ENCODE assay signal across 13 cellular contexts in genomic region chr11:68130121-68130520, GRCh38. TPM values are rescaled to one million over a fixed set of nuclear protein-coding genes. Genes with fewer than 3 reads are reported as not detected.
DNase-seq lines count a peak whose midpoint lies in the region; ATAC-seq, FAIRE-seq and TF ChIP-seq lines count a peak whose summit lies in the region.
"Had no signal": no experiment of that assay in that cellular context is flagged by ENCODE, and none has a peak within 500 bp of the region (broad histone marks: within the 10 kb centered on the region; RNA-seq: fewer than 3 reads in every experiment).

No MANE protein-coding gene starts in this region.

- H3K9me2 ChIP-seq in GM23338 (ENCODE audit: insufficient read depth) (0 out of 2 replicates have a peak, but pooled peaks cover 5% of the 10 kb centered on the region), PC-9 (ENCODE audit: insufficient read depth) (no peaks in the 10 kb centered on the region)

- no peak overlapping the region for H3K18ac ChIP-seq in H1 (ENCODE audit: extremely low read depth, low read length)

- H3K9me3 ChIP-seq in PC-9 (ENCODE audit: insufficient read depth, low read depth) (peaks cover 20% of the 10 kb centered on the region), H1 (ENCODE audit: insufficient read depth in 2 of 2, low read depth in 1 of 2, low read length in 1 of 2) (peaks cover 32 to 40% of the 10 kb centered on the region in 2 experiments)

- no peak for TF ChIP-seq EP300 in H1 (IDR thresholded peaks at IDR 0.05; ENCODE audit: borderline replicate concordance in 1 of 2, low read depth in 2 of 2, low read length in 2 of 2)

- no peak overlapping the region for H3K27ac ChIP-seq in GM23338 (ENCODE audit: low read depth)
- H3K27ac ChIP-seq in PC-9, result peak overlapping the region; percentile 97; the same call in 1 of the 2 replicates
- no peak overlapping the region for H3K27ac ChIP-seq in H1 (ENCODE audit: low read depth, low read length)

- H3K4me1 Mint-ChIP-seq in GM23338 (peaks cover 40% of the 10 kb centered on the region), nephron progenitor cell (peaks cover 17% of the 10 kb centered on the region), glutamatergic neuron (ENCODE audit: low read depth, unreplicated experiment) (no peaks in the 10 kb centered on the region)

- H4K20me1 ChIP-seq in GM23338 (replicated peaks; ENCODE audit: insufficient read depth) (no peaks in the 10 kb centered on the region), PC-9 (ENCODE audit: insufficient read depth) (no peaks in the 10 kb centered on the region), H1 (replicated peaks in 1 of 2; ENCODE audit: control insufficient read depth in 1 of 2, insufficient read depth in 2 of 2, low read length in 2 of 2) (no peaks in the 10 kb centered on the region)

- peak overlapping the region; percentile 87 for H2AFZ ChIP-seq in GM23338
- H2AFZ ChIP-seq in PC-9, result no peak overlapping the region
- H2AFZ ChIP-seq in H1 (ENCODE audit: low read length), result no peak overlapping the region

- TF ChIP-seq POLR2A in H1 (IDR thresholded peaks at IDR 0.05; ENCODE audit: control extremely low read depth in 1 of 2, low read depth in 2 of 2, low read length in 2 of 2), result no peak

- H3K23ac ChIP-seq in H1 (ENCODE audit: insufficient read length), result no peak overlapping the region

- H3K36me3 Mint-ChIP-seq in GM23338 (ENCODE audit: low read depth) (peaks cover 43% of the 10 kb centered on the region), nephron progenitor cell (ENCODE audit: low read depth) (peaks cover 28% of the 10 kb centered on the region), glutamatergic neuron (ENCODE audit: unreplicated experiment) (peaks cover 24% of the 10 kb centered on the region)

- no peak for TF ChIP-seq CTCF in GM23338 (conservative IDR thresholded peaks at IDR 0.05; ENCODE audit: low read depth in 2 of 2)
- TF ChIP-seq CTCF in PC-9 (conservative IDR thresholded peaks at IDR 0.05), result no peak
- TF ChIP-seq CTCF in H1 (IDR thresholded peaks at IDR 0.05; ENCODE audit: control extremely low read depth in 1 of 3, insufficient read depth in 1 of 3, low read depth in 1 of 3, low read length in 3 of 3), result no peak
- no peak for TF ChIP-seq CTCF in nephron progenitor cell (IDR thresholded peaks at IDR 0.05)
- TF ChIP-seq CTCF in glutamatergic neuron (IDR thresholded peaks at IDR 0.05; ENCODE audit: partially characterized antibody, unreplicated experiment), result no peak

- no peak overlapping the region for H2BK120ac ChIP-seq in H1 (replicated peaks; ENCODE audit: low read depth, low read length)

- H3K4me2 ChIP-seq in GM23338 (no peak overlapping the region), PC-9 (no peak overlapping the region), H1 (ENCODE audit: insufficient read depth in 1 of 2, low read depth in 2 of 2, low read length in 2 of 2) (no peak overlapping the region)

- no peak; a peak in 1 of 4 replicates for TF ChIP-seq RAD21 in H1 (IDR thresholded peaks at IDR 0.05 in 1 of 2, conservative IDR thresholded peaks at IDR 0.05 in 1 of 2; ENCODE audit: low read depth in 2 of 2, low read length in 2 of 2)

- peak overlapping the region; percentile 98 for H2BK20ac ChIP-seq in H1 (ENCODE audit: low read length)

- H3K56ac ChIP-seq in H1 (replicated peaks; ENCODE audit: insufficient read length, low read depth, low read length), result no peak overlapping the region

- H3F3A ChIP-seq in GM23338 (replicated peaks; ENCODE audit: low read depth) (peaks cover 18% of the 10 kb centered on the region), PC-9 (ENCODE audit: insufficient read depth, low read depth) (peaks cover 37% of the 10 kb centered on the region)

- H3K36me3 ChIP-seq in GM23338 (ENCODE audit: insufficient read depth) (peaks cover 10% of the 10 kb centered on the region), PC-9 (ENCODE audit: low read depth) (no peaks in the 10 kb centered on the region), H1 (ENCODE audit: control insufficient read depth in 2 of 4, insufficient read depth in 4 of 4, low read length in 3 of 4) (no peaks in the 10 kb centered on the region; a peak in 1 of 8 replicates)

- intact Hi-C loops in PC-9 (cut with micrococcal nuclease; ENCODE audit: unreplicated experiment), result no loop called here

- no peak overlapping the region for H4K8ac ChIP-seq in H1 (ENCODE audit: extremely low read depth, insufficient read depth, low read length)

- H3K4me1 ChIP-seq in GM23338 (ENCODE audit: insufficient read depth) (peaks cover 40% of the 10 kb centered on the region), PC-9 (replicated peaks; ENCODE audit: insufficient read depth) (peaks cover 60% of the 10 kb centered on the region), H1 (replicated peaks in 1 of 4; ENCODE audit: control insufficient read depth in 3 of 4, insufficient read depth in 4 of 4, low read length in 3 of 4) (peaks cover 11 to 29% (median 18%) of the 10 kb centered on the region in 4 experiments)

- H3K79me2 ChIP-seq in GM23338 (replicated peaks; ENCODE audit: insufficient read depth) (no peaks in the 10 kb centered on the region), PC-9 (ENCODE audit: low read depth) (peaks cover 4% of the 10 kb centered on the region; the same call in 1 of the 2 replicates), H1 (ENCODE audit: control insufficient read depth in 1 of 2, insufficient read depth in 2 of 2, low read length in 2 of 2) (no peaks in the 10 kb centered on the region)

- peak overlapping the region; percentile 93; the same call in 1 of the 2 replicates for H2BK12ac ChIP-seq in H1 (ENCODE audit: low read depth, low read length)

- DNase-seq in GM23338 (ENCODE audit: low spot score), result no peak
- no peak for DNase-seq in PC-9
- DNase-seq in H1 (ENCODE audit: low read depth in 1 of 2, low spot score in 2 of 2), result no peak
- no peak for DNase-seq in nephron progenitor cell
- no peak for DNase-seq in NCI-H1417 treated with DMSO at 0.1 percent for 48 hours (lab: John Stamatoyannopoulos, UW)
- no peak for DNase-seq in NCI-H510A (lab: John Stamatoyannopoulos, UW)
- DNase-seq in glutamatergic neuron, result no peak
- DNase-seq: C1 segment of cervical spinal cord; CD4-positive, alpha-beta T cell; KBM-7 had no signal

- H3K27me3 ChIP-seq in GM23338 (ENCODE audit: insufficient read depth) (no peaks in the 10 kb centered on the region), PC-9 (ENCODE audit: insufficient read depth, low read depth) (no peaks in the 10 kb centered on the region), H1 (replicated peaks in 1 of 4; ENCODE audit: control insufficient read depth in 3 of 4, extremely low read depth in 1 of 4, insufficient read depth in 3 of 4, low read length in 3 of 4) (no peaks in the 10 kb centered on the region)

- H3K9me3 Mint-ChIP-seq in GM23338, result peaks cover 59% of the 10 kb centered on the region
- peaks cover 60% of the 10 kb centered on the region for H3K9me3 Mint-ChIP-seq in nephron progenitor cell
- H3K9me3 Mint-ChIP-seq in glutamatergic neuron (ENCODE audit: unreplicated experiment), result peaks cover 15% of the 10 kb centered on the region

- H3K4ac ChIP-seq in H1 (replicated peaks; ENCODE audit: insufficient read length, low read depth, low read length), result no peak overlapping the region

- H3K4me3 Mint-ChIP-seq in GM23338 (no peak overlapping the region; the same call in 2 of the 3 replicates), nephron progenitor cell (peak overlapping the region; percentile 68), glutamatergic neuron (ENCODE audit: unreplicated experiment) (no peak overlapping the region)
- H3K4me3 Mint-ChIP-seq: B cell; CD4-positive, alpha-beta T cell had no signal

- CTCF ChIA-PET in PC-9 (lab: Charles Lee) (no interaction called here), H1 (lab: Charles Lee; ENCODE audit: partially characterized antibody) (no interaction called here)

- H3K4me3 ChIP-seq in GM23338 (no peak overlapping the region), PC-9 (no peak overlapping the region), H1 (ENCODE audit: extremely low read depth in 1 of 4, insufficient read depth in 2 of 4, low read depth in 3 of 4, low read length in 4 of 4) (no peak overlapping the region)

- H3K23me2 ChIP-seq in H1 (ENCODE audit: low read depth, low read length), result no peaks in the 10 kb centered on the region; the same call in 1 of the 2 replicates

- no peaks in the 10 kb centered on the region for H3K79me1 ChIP-seq in H1 (ENCODE audit: low read depth, low read length)

- H3K27me3 Mint-ChIP-seq in GM23338 (ENCODE audit: insufficient read depth, low read depth, poor library complexity) (peaks cover 22% of the 10 kb centered on the region), nephron progenitor cell (ENCODE audit: low read depth, poor library complexity) (peaks cover 20% of the 10 kb centered on the region), glutamatergic neuron (ENCODE audit: unreplicated experiment) (peaks cover 14% of the 10 kb centered on the region)

- ATAC-seq in GM23338, result no peak

- POLR2A ChIA-PET in PC-9 (lab: Charles Lee; ENCODE audit: unreplicated experiment) (no interaction called here), H1 (lab: Charles Lee; ENCODE audit: partially characterized antibody) (interaction anchor here (1.1 to 4.8 kb wide), 3 partner anchors 9 to 22 kb away, joined by 3 to 52 read pairs (median 3); partner anchors contain the start of gene CHKA)

- H4K91ac ChIP-seq in H1 (replicated peaks; ENCODE audit: insufficient read length, low read length), result peak overlapping the region; percentile 30

- H3K14ac ChIP-seq in H1 (ENCODE audit: insufficient read length), result no peak overlapping the region

- FAIRE-seq in H1 (lab: Jason Lieb, UNC), result no peak
- FAIRE-seq: A204.1, H54 had no signal

- no peak overlapping the region for H3K9ac ChIP-seq in H1 (replicated peaks in 1 of 4; ENCODE audit: extremely low read depth in 1 of 4, low read depth in 3 of 4, low read length in 3 of 4)

- H2BK5ac ChIP-seq in H1 (ENCODE audit: low read depth, low read length), result peak overlapping the region; percentile 4; the same call in 1 of the 2 replicates

- H2BK15ac ChIP-seq in H1 (ENCODE audit: low read length), result peak overlapping the region; percentile 24; the same call in 1 of the 2 replicates

- WGBS in H1 (ENCODE audit: extremely low coverage in 1 of 2, insufficient coverage in 1 of 2, insufficient read length in 1 of 2, insufficient replicate concordance in 2 of 2, low coverage in 1 of 2, low lambda C conversion rate in 2 of 2, missing lambda C conversion rate in 1 of 2), 2 experiments, result 63% methylated on average over 1 of the region's 1 CpG; no CpG with 5 or more reads in 1 of the 2 experiments

- no TSS peak for BruUV-seq in PC-9 (replicated peaks; lab: Mats Ljungman, UMichigan)

- H2AK5ac ChIP-seq in H1 (ENCODE audit: low read depth, low read length), result 0 out of 2 replicates have a peak overlapping the region, but pooled peaks have one; percentile 69

- no peak overlapping the region for H4K5ac ChIP-seq in H1 (ENCODE audit: insufficient read length, low read depth, low read length)

- H3K27ac Mint-ChIP-seq in GM23338 (no peak overlapping the region), nephron progenitor cell (no peak overlapping the region), glutamatergic neuron (ENCODE audit: unreplicated experiment) (no peak overlapping the region)
- H3K27ac Mint-ChIP-seq: B cell; CD4-positive, alpha-beta T cell had no signal

RNA-seq across cellular contexts. Expression of gene CHKA, which starts 8.9 kb away (rescaled TPM):
- 92.5 and 94.4 TPM in 2 replicates for total RNA-seq in GM23338 (2014; rRNA removed; shearing (Covaris generic))
- polyA plus RNA-seq in GM23338 (2016; fragmentation: Nextera tagmentation; extraction: Ambion mirVana) (37.1 and 40.1 TPM in 2 replicates), H1 (2011; rRNA removed) (56.1 and 61.2 TPM in 2 replicates)
- total RNA-seq in PC-9 (2021) (84.2 and 90.5 TPM in 2 replicates), glutamatergic neuron (ENCODE audit: unreplicated experiment) (74.1 TPM)
- 86.6 and 88.6 TPM in 2 replicates for total RNA-seq in H1 (2021; fragmentation: NEBNext Ultra II Directional; extraction: Animal tissue kit (Norgen Biotek cat#: 25700))
- polyA plus RNA-seq in H1 (2011; cell fraction: cytosol; rRNA removed), result 62.7 TPM
- polyA plus RNA-seq in H1 (2011; cell fraction: nucleus; rRNA removed), result 96.7 TPM
- polyA plus RNA-seq in H1 (2012, experiment 1 of 2), result 56.0 to 72.8 TPM (median 59.6 TPM) in 4 replicates
- polyA plus RNA-seq in H1 (2012, experiment 2 of 2), result 46.0 TPM
- 42.8 TPM for polyA plus RNA-seq in H1 (2013, experiment 1 of 2)
- 38.7 TPM for polyA plus RNA-seq in H1 (2013, experiment 2 of 2)
- 65.2 and 77.4 TPM in 2 replicates for polyA minus RNA-seq in H1 (2011; rRNA and poly(A)+ RNA removed)
- polyA minus RNA-seq in H1 (2011; cell fraction: cytosol; rRNA and poly(A)+ RNA removed), result 39.8 TPM
- 69.2 TPM for polyA minus RNA-seq in H1 (2011; cell fraction: nucleus; rRNA and poly(A)+ RNA removed)
